In the genomic region with DNA sequence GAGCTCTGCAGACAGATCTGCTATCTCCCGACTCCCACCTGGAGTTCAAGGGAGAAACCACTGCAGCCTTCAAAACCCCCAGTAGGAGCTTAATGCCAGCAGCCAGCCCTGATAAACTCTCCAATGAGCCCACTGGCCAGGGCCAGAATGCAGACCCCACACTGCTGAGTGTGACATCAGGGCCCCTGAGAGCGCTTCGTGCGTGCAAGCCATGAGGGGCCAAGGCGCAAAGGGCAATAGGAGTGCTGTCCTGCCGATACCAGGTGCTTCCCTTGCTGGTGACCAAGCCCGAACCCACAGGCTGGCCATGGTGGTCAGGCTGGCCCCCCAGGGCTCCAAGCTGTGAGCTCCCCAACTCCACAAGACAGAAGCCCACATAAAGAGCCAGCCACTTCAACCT, we compare ENCODE assay signal across 30 cellular contexts. TPM values are rescaled to one million over a fixed set of nuclear protein-coding genes. Genes with fewer than 3 reads are reported as not detected.
"Had no signal": no experiment of that assay in that cellular context is flagged by ENCODE, and none has a peak within 500 bp of the region (broad histone marks: within the 10 kb centered on the region; RNA-seq: fewer than 3 reads in every experiment).

No MANE protein-coding gene starts in this region.

- H3K4me3 ChIP-seq: esophagus squamous epithelium, heart right ventricle, left lung, lower lobe of right lung, prostate gland, right atrium auricular region, smooth muscle cell, stomach, thyroid gland had no signal

- H3K36me3 ChIP-seq: esophagus squamous epithelium, heart right ventricle, left lung, lower lobe of right lung, neutrophil, prostate gland, right atrium auricular region, stomach, thyroid gland had no signal

- H3K36me3 Mint-ChIP-seq: memory B cell; natural killer cell; stimulated activated effector memory CD8-positive, alpha-beta T cell treated with anti-CD3 and anti-CD28 coated beads, Interleukin-12 subunit alpha, Interleukin-12 subunit beta, amount 100 ng/mL, for 72 hours had no signal

- H3K27me3 ChIP-seq: esophagus squamous epithelium, right atrium auricular region, thyroid gland had no signal

- H3K4me1 ChIP-seq: lower lobe of right lung, parathyroid adenoma, prostate gland had no signal

- H3K4me3 Mint-ChIP-seq: effector memory CD8-positive, alpha-beta T cell; memory B cell; natural killer cell; stimulated activated effector memory CD8-positive, alpha-beta T cell treated with anti-CD3 and anti-CD28 coated beads, Interleukin-12 subunit alpha, Interleukin-12 subunit beta, amount 100 ng/mL, for 72 hours had no signal

- H3K27ac ChIP-seq: esophagus squamous epithelium, heart right ventricle, left lung, lower lobe of right lung, neutrophil, parathyroid adenoma, prostate gland, right atrium auricular region, stomach, thyroid gland had no signal

- H3K9me3 ChIP-seq: esophagus squamous epithelium, heart right ventricle, left lung, lower lobe of right lung, neutrophil, prostate gland, right atrium auricular region, stomach, thyroid gland had no signal

- H3K9me3 Mint-ChIP-seq: effector memory CD8-positive, alpha-beta T cell; memory B cell; natural killer cell; stimulated activated effector memory CD8-positive, alpha-beta T cell treated with anti-CD3 and anti-CD28 coated beads, Interleukin-12 subunit alpha, Interleukin-12 subunit beta, amount 100 ng/mL, for 72 hours had no signal

- H3K27ac Mint-ChIP-seq: effector memory CD8-positive, alpha-beta T cell; memory B cell; stimulated activated effector memory CD8-positive, alpha-beta T cell treated with anti-CD3 and anti-CD28 coated beads, Interleukin-12 subunit alpha, Interleukin-12 subunit beta, amount 100 ng/mL, for 72 hours had no signal

- DNase-seq: cortex of kidney; effector memory CD8-positive, alpha-beta T cell; erythroblast; esophagus squamous epithelium; foreskin melanocyte; glutamatergic neuron; heart right ventricle; hippocampal formation; left cardiac atrium; left lung; lower lobe of right lung; natural killer cell; stimulated activated CD4-positive, alpha-beta T cell treated with anti-CD3 and anti-CD28 coated beads, Interleukin-4, amount 100 ng/mL, for 24 hours; stimulated activated naive CD4-positive, alpha-beta T cell treated with Interleukin-2 at 50 U/mL for 16 hours; stomach; thyroid gland; trophoblast cell had no signal

- H3K4me1 Mint-ChIP-seq: memory B cell had no signal

- FAIRE-seq: endometrium, islet of Langerhans, urothelium cell line had no signal

RNA-seq across cellular contexts. Expression of gene CST7, which starts 33.2 kb away (rescaled TPM):
- total RNA-seq: dermis microvascular lymphatic vessel endothelial cell, kidney epithelial cell, smooth muscle cell had no signal
- polyA plus RNA-seq: neural cell had no signal
